Comparison of ENCODE assay signal across 8 cellular contexts in the genomic region with DNA sequence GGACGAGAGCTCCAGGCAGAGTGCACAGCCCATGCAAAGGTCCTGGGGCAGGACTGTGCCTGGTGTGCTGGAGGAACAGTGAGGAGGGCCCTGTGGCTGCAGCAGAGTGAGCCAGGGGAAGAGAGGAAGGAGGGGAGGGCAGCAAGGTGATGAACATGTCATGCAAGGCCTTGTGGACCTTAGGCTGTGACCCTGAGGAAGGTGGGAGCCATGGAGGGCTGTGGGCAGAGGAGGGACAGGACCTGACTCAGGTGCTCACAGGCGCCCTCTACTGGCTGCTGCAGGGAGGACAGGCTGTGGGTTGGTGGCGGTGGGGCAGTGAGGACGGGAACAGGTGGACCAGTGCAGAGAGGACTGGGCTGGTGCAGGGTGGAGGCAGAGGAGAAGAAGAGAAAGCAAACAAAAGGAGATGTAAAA.
DNase-seq lines count a peak whose midpoint lies in the region; ATAC-seq and TF ChIP-seq lines count a peak whose summit lies in the region.

No MANE protein-coding gene starts in this region.

- ATAC-seq in HG02852 (IDR thresholded peaks at IDR 0.05; ENCODE audit: unreplicated experiment) = no peak

- peaks cover 5% of the 10 kb centered on the region for H3K27me3 Mint-ChIP-seq in progenitor cell of endocrine pancreas

- DNase-seq in GM13977 (ENCODE audit: low spot score) (no peak), progenitor cell of endocrine pancreas (ENCODE audit: low spot score, unreplicated experiment) (peak; percentile 36), GF-D8 (lab: John Stamatoyannopoulos, UW) (no peak), NCI-H1930 (lab: John Stamatoyannopoulos, UW) (no peak), midbrain (lab: John Stamatoyannopoulos, UW) (no peak)
- peak; percentile 16 for DNase-seq in central memory CD4-positive, alpha-beta T cell

- no peak overlapping the region for H3K27ac ChIP-seq in VCaP

- H3K4me3 Mint-ChIP-seq in progenitor cell of endocrine pancreas (ENCODE audit: low read depth) = no peak overlapping the region

- in situ Hi-C loops in GM13977 (cut with MboI; ENCODE audit: low pct_unique_long_range_greater_than_20kb, low sequenced_read_pairs, unreplicated experiment) = no loop called here

- peak; percentile 64 for TF ChIP-seq CTCF in GM13977 (IDR thresholded peaks at IDR 0.05; ENCODE audit: extremely low read depth, insufficient read depth, missing control alignments)
- peak; percentile 27; the same call in 1 of the 2 replicates for TF ChIP-seq CTCF in VCaP (conservative IDR thresholded peaks at IDR 0.05)
- peak; percentile 51 for TF ChIP-seq CTCF in progenitor cell of endocrine pancreas (IDR thresholded peaks at IDR 0.05; ENCODE audit: unreplicated experiment)

- H3K27ac Mint-ChIP-seq in progenitor cell of endocrine pancreas = peak overlapping the region; percentile 85

- H3K9me3 Mint-ChIP-seq in progenitor cell of endocrine pancreas (ENCODE audit: low read depth) = no peaks in the 10 kb centered on the region

- peaks cover 6% of the 10 kb centered on the region for H3K4me1 Mint-ChIP-seq in progenitor cell of endocrine pancreas (ENCODE audit: low read depth)

- H3K36me3 Mint-ChIP-seq in progenitor cell of endocrine pancreas (ENCODE audit: insufficient read depth) = no peaks in the 10 kb centered on the region

Comparison
In these comparisons a context has a peak if more than half of its experiments do, and no peak if none do; other contexts are left out.
1. DNase-seq: peak in central memory CD4-positive, alpha-beta T cell (single experiment) and progenitor cell of endocrine pancreas (single experiment); none in GM13977 (single experiment), GF-D8 (single experiment), NCI-H1930 (0 of 2) and midbrain (single experiment).
2. Peak in every context shown above with its lines, with median percentiles within 50 percentile points of each other: CTCF ChIP-seq.